In genomic region chr5:20229286-20230005, GRCh38 we compare ENCODE assay signal across 17 cellular contexts.
DNase-seq lines count a peak whose midpoint lies in the region; ATAC-seq, FAIRE-seq and TF ChIP-seq lines count a peak whose summit lies in the region.
"Had no signal": no experiment of that assay in that cellular context is flagged by ENCODE, and none has a peak within 500 bp of the region (broad histone marks: within the 10 kb centered on the region; RNA-seq: fewer than 3 reads in every experiment).

No MANE protein-coding gene starts in this region.

- DNase-seq in NCI-H1092 treated with DMSO at 0.1 percent for 48 hours (lab: John Stamatoyannopoulos, UW) (peak; percentile 25), cerebellar cortex (ENCODE audit: low spot score) (peak; percentile 79), kidney (no peak), left cardiac atrium (no peak)
- DNase-seq in activated CD4-positive, CD25-positive, alpha-beta regulatory T cell (lab: John Stamatoyannopoulos, UW), result no peak
- DNase-seq in activated CD4-positive, alpha-beta T cell treated with anti-CD3 and anti-CD28 coated beads, Interleukin-2, amount 50 U/mL, for 4 hours, result no peak
- DNase-seq: AML-193; Calu3; CD4-positive, CD25-positive, alpha-beta regulatory T cell; NCI-H187 treated with DMSO at 0.1 percent for 48 hours; NCI-H524 treated with DMSO at 0.1 percent for 48 hours had no signal

- H3K9ac ChIP-seq in kidney (ENCODE audit: low read length in 2 of 2), result no peak overlapping the region

- H3K27me3 ChIP-seq in ACC112 (ENCODE audit: insufficient read depth, low read length), result no peaks in the 10 kb centered on the region
- H3K27me3 ChIP-seq: SJSA1 had no signal

- H3K9me3 ChIP-seq in kidney (ENCODE audit: control insufficient read depth in 1 of 2, low read length in 2 of 2), result no peaks in the 10 kb centered on the region
- H3K9me3 ChIP-seq: SJSA1 had no signal

- peak overlapping the region; percentile 80 for H2AFZ ChIP-seq in ACC112 (ENCODE audit: low read length, unreplicated experiment)
- H2AFZ ChIP-seq: GM23338 had no signal

- H3K36me3 ChIP-seq in ACC112 (ENCODE audit: insufficient read depth, low read length) (no peaks in the 10 kb centered on the region), kidney (ENCODE audit: control insufficient read depth in 1 of 2, insufficient read depth in 2 of 2, low read length in 2 of 2) (no peaks in the 10 kb centered on the region)
- H3K36me3 ChIP-seq: SJSA1 had no signal

- H3K79me2 ChIP-seq in ACC112 (ENCODE audit: control insufficient read depth, insufficient read depth, low read length, unreplicated experiment), result no peaks in the 10 kb centered on the region

- H3K4me3 ChIP-seq in ACC112 (ENCODE audit: low read depth, low read length) (no peak overlapping the region), kidney (ENCODE audit: low read length in 2 of 2) (no peak overlapping the region)
- H3K4me3 ChIP-seq: GM23338, SJSA1 had no signal

- no peak for ATAC-seq in left cardiac atrium
- ATAC-seq: GM23338 had no signal

- peaks cover 25% of the 10 kb centered on the region for H3K4me1 ChIP-seq in ACC112 (ENCODE audit: control insufficient read depth, insufficient read depth, low read length, unreplicated experiment)
- H3K4me1 ChIP-seq in kidney (ENCODE audit: control insufficient read depth in 1 of 2, insufficient read depth in 1 of 2, low read depth in 1 of 2, low read length in 2 of 2), result no peaks in the 10 kb centered on the region
- H3K4me1 ChIP-seq: SJSA1 had no signal

- intact Hi-C loops in kidney (cut with DNase I) (no loop called here), left cardiac atrium (cut with DNase I) (no loop called here)

- H3K27ac ChIP-seq in ACC112 (ENCODE audit: low read depth, low read length) (peak overlapping the region; percentile 23; the same call in 1 of the 2 replicates), kidney (ENCODE audit: low read depth in 2 of 2, low read length in 2 of 2) (no peak overlapping the region)
- H3K27ac ChIP-seq: SJSA1 had no signal

- no peak for TF ChIP-seq CTCF in kidney (IDR thresholded peaks at IDR 0.05; ENCODE audit: borderline replicate concordance, extremely low read depth, insufficient read depth)

- peak; percentile 13 for FAIRE-seq in kidney (lab: Jason Lieb, UNC)
- FAIRE-seq: G401.6, GM12891, GM19239 had no signal

Comparison
In these comparisons a context has a peak if more than half of its experiments do, and no peak if none do; other contexts are left out.
1. DNase-seq: peak in NCI-H1092 treated with DMSO at 0.1 percent for 48 hours (single experiment) and cerebellar cortex (single experiment); none in kidney (single experiment), left cardiac atrium (single experiment), activated CD4-positive, CD25-positive, alpha-beta regulatory T cell (0 of 4) and activated CD4-positive, alpha-beta T cell treated with anti-CD3 and anti-CD28 coated beads, Interleukin-2, amount 50 U/mL, for 4 hours (0 of 2).